Comparison of ENCODE assay signal across 8 cellular contexts in the genomic region with DNA sequence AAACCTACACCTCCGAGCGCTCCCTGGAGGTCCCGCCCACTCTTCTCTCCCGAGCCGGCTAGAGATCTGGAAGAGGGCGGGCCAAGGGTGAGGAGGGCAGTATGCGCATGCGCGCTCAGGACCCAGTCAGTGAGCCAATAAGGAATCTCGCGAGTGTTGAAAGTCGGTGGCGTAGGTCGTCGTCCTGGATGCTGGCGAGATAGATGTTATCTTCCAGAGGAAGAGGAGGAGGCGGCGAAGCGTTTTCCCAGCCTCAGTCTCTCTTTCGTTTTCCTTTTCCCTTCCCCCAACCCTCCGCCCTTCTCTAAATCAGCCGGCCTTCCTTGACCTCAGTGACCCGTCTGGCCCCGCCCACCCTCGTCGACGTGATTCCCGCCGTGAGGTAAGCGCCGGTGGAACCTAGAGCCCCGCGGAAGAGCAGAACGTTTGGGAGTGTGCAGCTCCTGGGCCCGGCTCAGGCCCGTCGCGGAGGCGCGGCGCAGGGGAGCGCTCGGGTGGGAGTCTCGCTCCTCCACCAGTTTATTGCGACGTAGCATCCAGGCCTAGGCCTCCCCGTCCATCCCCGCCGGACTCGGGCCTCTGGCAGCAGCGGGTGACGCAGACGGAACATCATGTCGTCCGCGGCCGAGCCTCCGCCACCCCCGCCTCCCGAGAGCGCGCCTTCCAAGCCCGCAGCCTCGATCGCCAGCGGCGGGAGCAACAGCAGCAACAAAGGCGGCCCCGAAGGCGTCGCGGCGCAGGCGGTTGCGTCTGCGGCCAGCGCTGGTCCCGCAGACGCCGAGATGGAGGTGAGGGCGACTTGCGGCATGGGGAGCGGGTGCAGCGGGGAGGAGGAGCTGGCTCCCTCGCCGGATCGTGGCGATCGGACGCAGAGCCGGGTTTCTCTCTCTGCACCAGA. TPM values are rescaled to one million over a fixed set of nuclear protein-coding genes. Genes with fewer than 3 reads are reported as not detected.
DNase-seq lines count a peak whose midpoint lies in the region; ATAC-seq and TF ChIP-seq lines count a peak whose summit lies in the region.

Gene SMARCA5, plus strand, starts transcription at position 389 of the 898 bp plus-strand sequence. Its CDS starts 223 bp downstream, at position 612.

- peaks cover 22% of the 10 kb centered on the region for H3K36me3 Mint-ChIP-seq in HFFc6 (ENCODE audit: low read depth)
- peaks cover 23% of the 10 kb centered on the region for H3K36me3 Mint-ChIP-seq in activated naive CD4-positive, alpha-beta T cell treated with anti-CD3 and anti-CD28 coated beads, Interleukin-2, amount 10 ng/mL, durations not matched to agents 7 days and 5 days

- H3K4me3 ChIP-seq in NB4 (ENCODE audit: low read depth, low read length), result peak within 1 kb of the TSS; percentile 98
- peak within 1 kb of the TSS; percentile 84 for H3K4me3 ChIP-seq in SK-N-MC
- H3K4me3 ChIP-seq in gastroesophageal sphincter, result peak within 1 kb of the TSS; percentile 61 to 94
- peak within 1 kb of the TSS; percentile 89 to 91 for H3K4me3 ChIP-seq in neutrophil (ENCODE audit: low read depth in 1 of 2, low read length in 1 of 2)

- CTCF ChIA-PET in activated naive CD4-positive, alpha-beta T cell treated with anti-CD3 and anti-CD28 coated beads, Interleukin-2, amount 10 ng/mL, durations not matched to agents 7 days and 5 days (lab: Charles Lee), result interaction anchor here (1.0 kb wide), 1 partner anchor 45 kb away, joined by 3 read pairs; no protein-coding TSS in a partner anchor

- H3K4me1 Mint-ChIP-seq in HFFc6 (ENCODE audit: low read depth), result peaks cover 27% of the 10 kb centered on the region
- peaks cover 34% of the 10 kb centered on the region for H3K4me1 Mint-ChIP-seq in activated naive CD4-positive, alpha-beta T cell treated with anti-CD3 and anti-CD28 coated beads, Interleukin-2, amount 10 ng/mL, durations not matched to agents 7 days and 5 days

- H3K27me3 ChIP-seq in gastroesophageal sphincter (no peaks in the 10 kb centered on the region), neutrophil (peaks cover 7% of the 10 kb centered on the region)

- H3K36me3 ChIP-seq in SK-N-MC (ENCODE audit: insufficient read depth, low read length) (peaks cover 23% of the 10 kb centered on the region), gastroesophageal sphincter (peaks cover 0 to 5% of the 10 kb centered on the region in 2 donors), neutrophil (peaks cover 16% of the 10 kb centered on the region)

- TF ChIP-seq EP300 in gastroesophageal sphincter (IDR thresholded peaks at IDR 0.05), result no peak

- H3K9me3 Mint-ChIP-seq in HFFc6, result no peaks in the 10 kb centered on the region
- no peaks in the 10 kb centered on the region for H3K9me3 Mint-ChIP-seq in activated naive CD4-positive, alpha-beta T cell treated with anti-CD3 and anti-CD28 coated beads, Interleukin-2, amount 10 ng/mL, durations not matched to agents 7 days and 5 days

- H3K9ac ChIP-seq in SK-N-MC (ENCODE audit: insufficient read length), result peak within 1 kb of the TSS; percentile 85

- H3K4me3 Mint-ChIP-seq in HFFc6, result peak within 1 kb of the TSS; percentile 97
- H3K4me3 Mint-ChIP-seq in activated naive CD4-positive, alpha-beta T cell treated with anti-CD3 and anti-CD28 coated beads, Interleukin-2, amount 10 ng/mL, durations not matched to agents 7 days and 5 days, result peak within 1 kb of the TSS; percentile 82

- peak within 1 kb of the TSS; percentile 100 for H3K27ac Mint-ChIP-seq in HFFc6
- H3K27ac Mint-ChIP-seq in activated naive CD4-positive, alpha-beta T cell treated with anti-CD3 and anti-CD28 coated beads, Interleukin-2, amount 10 ng/mL, durations not matched to agents 7 days and 5 days, result peak within 1 kb of the TSS; percentile 99

- DNase-seq in GM04503 (ENCODE audit: low read depth) (peak; percentile 89), HFFc6 (peak; percentile 97), NB4 (ENCODE audit: low read depth) (peak; percentile 96), SK-N-MC (ENCODE audit: low read depth, low spot score) (peak; percentile 94), substantia nigra (lab: John Stamatoyannopoulos, UW) (peak; percentile 74 to 99 (median 94))
- DNase-seq in activated naive CD4-positive, alpha-beta T cell treated with anti-CD3 and anti-CD28 coated beads, Interleukin-2, amount 10 ng/mL, durations not matched to agents 7 days and 5 days, result peak; percentile 97

- ATAC-seq in gastroesophageal sphincter, result peak; percentile 96

- H3K4me1 ChIP-seq in gastroesophageal sphincter (peaks cover 3 to 46% (median 10%) of the 10 kb centered on the region in 3 donors), neutrophil (ENCODE audit: control insufficient read depth in 1 of 2, insufficient read depth in 1 of 2, low read depth in 1 of 2, low read length in 1 of 2) (peaks cover 20 to 25% of the 10 kb centered on the region in 2 experiments)

- WGBS in gastroesophageal sphincter (ENCODE audit: low coverage in 1 of 2), 2 donors, result 0 to 1% methylated on average over 7 to 25 of the region's 91 CpGs

- H3K27ac ChIP-seq in SK-N-MC, result peak within 1 kb of the TSS; percentile 87
- H3K27ac ChIP-seq in gastroesophageal sphincter, result peak within 1 kb of the TSS; percentile 93 to 99 (median 96)
- peak within 1 kb of the TSS; percentile 90 for H3K27ac ChIP-seq in neutrophil
- H3K27ac ChIP-seq in substantia nigra (ENCODE audit: low read depth, low read length, poor library complexity, severe bottlenecking), result peak within 1 kb of the TSS; percentile 92

- H3K9me3 ChIP-seq in SK-N-MC (ENCODE audit: low read depth, low read length), result no peaks in the 10 kb centered on the region
- H3K9me3 ChIP-seq in gastroesophageal sphincter, result no peaks in the 10 kb centered on the region
- no peaks in the 10 kb centered on the region for H3K9me3 ChIP-seq in neutrophil

- TF ChIP-seq POLR2A in NB4 (IDR thresholded peaks at IDR 0.05; ENCODE audit: extremely low read depth, insufficient read length) (peak; percentile 55), gastroesophageal sphincter (IDR thresholded peaks at IDR 0.05) (peak; percentile 83 to 86)

- H3K27me3 Mint-ChIP-seq in HFFc6 (ENCODE audit: insufficient read depth), result peaks cover 12% of the 10 kb centered on the region
- H3K27me3 Mint-ChIP-seq in activated naive CD4-positive, alpha-beta T cell treated with anti-CD3 and anti-CD28 coated beads, Interleukin-2, amount 10 ng/mL, durations not matched to agents 7 days and 5 days, result peaks cover 15% of the 10 kb centered on the region

- TF ChIP-seq CTCF in HFFc6 (IDR thresholded peaks at IDR 0.05) (no peak; the same call in 1 of the 2 replicates), NB4 (IDR thresholded peaks at IDR 0.05; ENCODE audit: low read depth, low read length) (no peak), gastroesophageal sphincter (IDR thresholded peaks at IDR 0.05) (peak in 1 of 4 experiments; percentile 8), neutrophil (IDR thresholded peaks at IDR 0.05) (peak; percentile 46)

RNA-seq across cellular contexts. Expression of gene SMARCA5, which starts in this region (rescaled TPM):
- 10 to 100 TPM; 38.6 to 44.6 (median 40.5) TPM for total RNA-seq in HFFc6 (2021; fragmentation: NEBNext Ultra II Directional; extraction: Animal tissue kit (Norgen Biotek cat#: 25700))
- total RNA-seq in gastroesophageal sphincter, result 10 to 100 TPM; 43.2 to 52.6 (median 48.8) TPM

Comparison
In these comparisons a context has a peak if more than half of its experiments do, and no peak if none do; other contexts are left out.
1. Peak in every context shown above with its lines: DNase-seq, ATAC-seq, H3K4me3 ChIP-seq and H3K27ac ChIP-seq.